In the genomic region with DNA sequence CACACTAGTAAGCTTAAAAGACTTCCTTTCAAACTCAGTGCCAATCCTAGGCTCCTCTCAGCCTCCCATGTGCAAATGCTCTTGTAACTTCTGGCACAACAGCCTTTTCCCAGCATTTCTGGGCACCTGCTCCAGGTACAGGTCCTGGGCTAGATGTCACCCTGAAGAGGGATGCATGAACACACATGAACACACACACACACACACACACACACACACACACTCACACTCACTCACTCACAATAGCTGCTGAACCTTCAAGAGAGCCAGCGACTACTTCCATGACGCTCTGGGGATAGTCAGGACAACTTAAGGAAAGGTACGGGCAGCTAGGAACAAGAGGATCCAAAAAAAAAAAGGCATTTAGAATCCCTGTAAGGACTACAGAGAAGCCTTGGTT, we compare ENCODE assay signal across 28 cellular contexts.
A peak's percentile ranks its signal among the peaks of the same experiment; 100 is the strongest.
DNase-seq lines count a peak whose midpoint lies in the region; ATAC-seq, FAIRE-seq and TF ChIP-seq lines count a peak whose summit lies in the region.
"Had no signal": no experiment of that assay in that cellular context is flagged by ENCODE, and none has a peak within 500 bp of the region (broad histone marks: within the 10 kb centered on the region; RNA-seq: fewer than 3 reads in every experiment).

No MANE protein-coding gene starts in this region.

- no CpG with 5 or more reads among the region's 3 CpGs for WGBS in mammary epithelial cell (ENCODE audit: low coverage, missing lambda C conversion rate)
- WGBS in prostate gland: 94% methylated on average over 3 of the region's 3 CpGs
- 96% methylated on average over 3 of the region's 3 CpGs for WGBS in hepatocyte (ENCODE audit: low lambda C conversion rate, missing lambda C conversion rate)

- peaks cover 25% of the 10 kb centered on the region for H3K4me1 ChIP-seq in mammary epithelial cell (ENCODE audit: insufficient read depth, low read length)
- H3K4me1 ChIP-seq in astrocyte (ENCODE audit: insufficient read depth, low read length): peaks cover 38% of the 10 kb centered on the region
- no peaks in the 10 kb centered on the region for H3K4me1 ChIP-seq in prostate gland (replicated peaks)
- H3K4me1 ChIP-seq in hepatocyte (ENCODE audit: insufficient read depth): no peaks in the 10 kb centered on the region
- H3K4me1 ChIP-seq: tibial artery had no signal

- TF ChIP-seq CTCF in MCF 10A (IDR thresholded peaks at IDR 0.05; ENCODE audit: unreplicated experiment) (no peak), mammary epithelial cell (conservative IDR thresholded peaks at IDR 0.05 in 1 of 2, IDR thresholded peaks at IDR 0.05 in 1 of 2; ENCODE audit: extremely low read depth in 1 of 2, insufficient read depth in 1 of 2, low read depth in 1 of 2, low read length in 2 of 2) (no peak), astrocyte (IDR thresholded peaks at IDR 0.05; ENCODE audit: insufficient read depth, low read depth, low read length) (no peak), prostate gland (IDR thresholded peaks at IDR 0.05) (no peak), hepatocyte (IDR thresholded peaks at IDR 0.05; ENCODE audit: poor library complexity) (no peak)

- H3K27me3 ChIP-seq in mammary epithelial cell (ENCODE audit: insufficient read depth, low read length) (no peaks in the 10 kb centered on the region), astrocyte (ENCODE audit: insufficient read depth, low read length) (no peaks in the 10 kb centered on the region), prostate gland (replicated peaks; ENCODE audit: insufficient read depth) (no peaks in the 10 kb centered on the region), hepatocyte (no peaks in the 10 kb centered on the region)
- H3K27me3 ChIP-seq: cardiac muscle cell, foreskin keratinocyte, stomach, tibial artery had no signal

- H3K4me3 ChIP-seq in mammary epithelial cell (replicated peaks in 1 of 3; ENCODE audit: insufficient read depth in 1 of 3, low read depth in 2 of 3, low read length in 3 of 3) (no peak overlapping the region), astrocyte (ENCODE audit: insufficient read depth, low read depth, low read length) (no peak overlapping the region), prostate gland (no peak overlapping the region), hepatocyte (no peak overlapping the region)
- H3K4me3 ChIP-seq: cardiac muscle cell, smooth muscle cell, stomach, tibial artery had no signal

- H2AFZ ChIP-seq in mammary epithelial cell (ENCODE audit: low read depth, low read length) (no peak overlapping the region), astrocyte (ENCODE audit: low read depth, low read length) (no peak overlapping the region), hepatocyte (no peak overlapping the region)

- dilution Hi-C loops in mammary epithelial cell (cut with HindIII; ENCODE audit: low sequenced_read_pairs): no loop called here

- H3K79me2 ChIP-seq in mammary epithelial cell (ENCODE audit: insufficient read depth, low read length): no peaks in the 10 kb centered on the region
- no peaks in the 10 kb centered on the region for H3K79me2 ChIP-seq in astrocyte (ENCODE audit: insufficient read depth, low read length)
- H3K79me2 ChIP-seq in hepatocyte: no peaks in the 10 kb centered on the region

- no peak for ATAC-seq in HG03460 (IDR thresholded peaks at IDR 0.05; ENCODE audit: unreplicated experiment)
- ATAC-seq: esophagus mucosa, left colon, SK-N-SH treated with all-trans-retinoic acid at 6 μM for 48 hours, WTC11 had no signal

- no peak overlapping the region for H3K9ac ChIP-seq in mammary epithelial cell (ENCODE audit: insufficient read depth, low read length)
- no peak overlapping the region for H3K9ac ChIP-seq in astrocyte (ENCODE audit: low read length)

- no peaks in the 10 kb centered on the region for H3K36me3 ChIP-seq in mammary epithelial cell (ENCODE audit: insufficient read depth, low read length)
- no peaks in the 10 kb centered on the region for H3K36me3 ChIP-seq in astrocyte (ENCODE audit: insufficient read depth, low read length)
- no peaks in the 10 kb centered on the region for H3K36me3 ChIP-seq in prostate gland
- no peaks in the 10 kb centered on the region for H3K36me3 ChIP-seq in hepatocyte (replicated peaks; ENCODE audit: insufficient read depth, low read depth)
- H3K36me3 ChIP-seq: cardiac muscle cell had no signal

- FAIRE-seq in astrocyte (lab: Jason Lieb, UNC): no peak

- H3K27ac ChIP-seq in mammary epithelial cell (ENCODE audit: insufficient read depth, low read depth, low read length): no peak overlapping the region
- H3K27ac ChIP-seq in astrocyte (ENCODE audit: low read depth, low read length): peak overlapping the region; percentile 53
- no peak overlapping the region for H3K27ac ChIP-seq in prostate gland
- no peak overlapping the region for H3K27ac ChIP-seq in hepatocyte
- H3K27ac ChIP-seq: 22Rv1, cardiac muscle cell, foreskin keratinocyte, stomach, tibial artery had no signal

- DNase-seq in NCI-H2171 treated with DMSO at 0.1 percent for 48 hours (lab: John Stamatoyannopoulos, UW): peak; percentile 21
- no peak for DNase-seq in NCI-H2171 (lab: John Stamatoyannopoulos, UW)
- DNase-seq in MCF 10A (ENCODE audit: unreplicated experiment): no peak
- DNase-seq in mammary epithelial cell: no peak
- DNase-seq in astrocyte (ENCODE audit: low read depth): no peak
- DNase-seq in prostate gland (ENCODE audit: low spot score): no peak
- no peak for DNase-seq in hepatocyte (ENCODE audit: low spot score)
- DNase-seq: activated effector memory CD4-positive, alpha-beta T cell treated with Interleukin-2 at 50 U/mL for 16 hours; cortex of kidney; H7; Kasumi-1; left colon; mesendoderm; naive B cell; NCI-H187; NCI-H2227 treated with DMSO at 0.1 percent for 48 hours; nucleus accumbens; stomach; T-helper 9 cell; tibial artery had no signal

- in situ Hi-C loops in mammary epithelial cell (cut with MboI; ENCODE audit: low sequenced_read_pairs in 2 of 2): no loop called here

- H3K4me2 ChIP-seq in mammary epithelial cell (ENCODE audit: insufficient read depth, low read depth, low read length) (no peak overlapping the region), astrocyte (ENCODE audit: low read length) (peak overlapping the region; percentile 56), hepatocyte (no peak overlapping the region)
- H3K4me2 ChIP-seq: smooth muscle cell had no signal

- H3K36me3 Mint-ChIP-seq in MCF 10A (ENCODE audit: insufficient read depth, unreplicated experiment) (peaks cover 11% of the 10 kb centered on the region), astrocyte (ENCODE audit: low read depth, unreplicated experiment) (peaks cover 6% of the 10 kb centered on the region)

- no peaks in the 10 kb centered on the region for H3K9me2 ChIP-seq in hepatocyte (replicated peaks; ENCODE audit: insufficient read depth)

- peaks cover 22% of the 10 kb centered on the region for H3K4me1 Mint-ChIP-seq in MCF 10A (ENCODE audit: insufficient read depth, unreplicated experiment)
- H3K4me1 Mint-ChIP-seq in astrocyte (ENCODE audit: low read depth, unreplicated experiment): peaks cover 19% of the 10 kb centered on the region

- TF ChIP-seq POLR2A in prostate gland (IDR thresholded peaks at IDR 0.05): no peak

- H3K27me3 Mint-ChIP-seq in MCF 10A (ENCODE audit: insufficient read depth, unreplicated experiment): no peaks in the 10 kb centered on the region
- H3K27me3 Mint-ChIP-seq in astrocyte (ENCODE audit: low read depth, unreplicated experiment): no peaks in the 10 kb centered on the region
- H3K27me3 Mint-ChIP-seq: naive B cell had no signal

- CTCF ChIA-PET in MCF 10A (lab: Yijun Ruan, JAX) (interaction anchor here (0.6 kb wide), 1 partner anchor 325 kb away, joined by 7 read pairs; no protein-coding TSS in a partner anchor), mammary epithelial cell (lab: Charles Lee; ENCODE audit: low non-redundant PET) (no interaction called here)

- H4K20me1 ChIP-seq in mammary epithelial cell (ENCODE audit: insufficient read depth, low read length): no peaks in the 10 kb centered on the region
- H4K20me1 ChIP-seq in astrocyte (ENCODE audit: insufficient read depth, low read length): no peaks in the 10 kb centered on the region
- H4K20me1 ChIP-seq in hepatocyte (ENCODE audit: insufficient read depth, poor library complexity, severe bottlenecking): no peaks in the 10 kb centered on the region

- BruUV-seq in MCF 10A (replicated peaks; lab: Mats Ljungman, UMichigan) (no TSS peak), mammary epithelial cell (replicated peaks; lab: Mats Ljungman, UMichigan) (no TSS peak)

- no peak overlapping the region for H3K4me3 Mint-ChIP-seq in MCF 10A (ENCODE audit: unreplicated experiment)
- H3K4me3 Mint-ChIP-seq in astrocyte (ENCODE audit: unreplicated experiment): no peak overlapping the region
- H3K4me3 Mint-ChIP-seq: naive B cell, WTC11 had no signal

- intact Hi-C loops in MCF 10A (cut with micrococcal nuclease): no loop called here
- intact Hi-C loops in mammary epithelial cell (cut with micrococcal nuclease): no loop called here
- intact Hi-C loops in prostate gland (cut with DNase I): no loop called here

- H3K27ac Mint-ChIP-seq in MCF 10A (ENCODE audit: low read depth, unreplicated experiment): peak overlapping the region; percentile 6
- H3K27ac Mint-ChIP-seq in astrocyte (ENCODE audit: unreplicated experiment): no peak overlapping the region

- H3K9me3 ChIP-seq in mammary epithelial cell (replicated peaks; ENCODE audit: insufficient read depth, low read length) (no peaks in the 10 kb centered on the region), astrocyte (ENCODE audit: insufficient read depth, low read depth, low read length) (no peaks in the 10 kb centered on the region), prostate gland (no peaks in the 10 kb centered on the region), hepatocyte (ENCODE audit: low read depth) (no peaks in the 10 kb centered on the region)
- H3K9me3 ChIP-seq: stomach, tibial artery had no signal

- POLR2A ChIA-PET in MCF 10A (lab: Yijun Ruan, JAX): interaction anchor here (0.6 to 1.2 kb wide), 2 partner anchors 8 to 281 kb away, joined by 3 read pairs; no protein-coding TSS in a partner anchor

- H3K9me3 Mint-ChIP-seq in MCF 10A (ENCODE audit: unreplicated experiment) (no peaks in the 10 kb centered on the region), astrocyte (ENCODE audit: unreplicated experiment) (peaks cover 8% of the 10 kb centered on the region)
- H3K9me3 Mint-ChIP-seq: naive B cell had no signal
